10 cellular contexts compared by ENCODE assay signal in genomic region chr17:59899099-59899498, GRCh38. TPM values are rescaled to one million over a fixed set of nuclear protein-coding genes. Genes with fewer than 3 reads are reported as not detected.
DNase-seq lines count a peak whose midpoint lies in the region; ATAC-seq and TF ChIP-seq lines count a peak whose summit lies in the region.
"Had no signal": no experiment of that assay in that cellular context is flagged by ENCODE, and none has a peak within 500 bp of the region (broad histone marks: within the 10 kb centered on the region; RNA-seq: fewer than 3 reads in every experiment).

No MANE protein-coding gene starts in this region.

- ATAC-seq in mucosa of descending colon: peak; percentile 94
- ATAC-seq: activated T-helper 17 cell treated with anti-CD3 and anti-CD28 coated beads, Interleukin-2, amount 50 U/mL, for 72 hours had no signal

- no peak overlapping the region for H3K4me3 ChIP-seq in mucosa of descending colon
- H3K4me3 ChIP-seq: heart left ventricle had no signal

- TF ChIP-seq CTCF in mucosa of descending colon (IDR thresholded peaks at IDR 0.05): no peak

- no peaks in the 10 kb centered on the region for H3K9me3 ChIP-seq in mucosa of descending colon
- H3K9me3 ChIP-seq: heart left ventricle had no signal

- H3K4me1 ChIP-seq in mucosa of descending colon (ENCODE audit: low read depth): peaks cover 8% of the 10 kb centered on the region

- intact Hi-C loops in mucosa of descending colon (cut with DNase I, micrococcal nuclease): no loop called here

- DNase-seq in DMS114 treated with DMSO at 0.1 percent for 48 hours (lab: John Stamatoyannopoulos, UW; ENCODE audit: unreplicated experiment): peak; percentile 58
- no peak for DNase-seq in HEK293T (ENCODE audit: extremely low spot score)
- DNase-seq in amniotic stem cell (lab: John Stamatoyannopoulos, UW): peak; percentile 5
- no peak for DNase-seq in mucosa of descending colon
- DNase-seq in GM19238 (ENCODE audit: insufficient read length, low spot score): no peak
- no peak for DNase-seq in GM19240 (ENCODE audit: insufficient read length, low spot score)
- no peak for DNase-seq in NCI-H187 (lab: John Stamatoyannopoulos, UW)
- DNase-seq: heart left ventricle, T-helper 9 cell had no signal

- POLR2A ChIA-PET in HEK293T (lab: Yijun Ruan, JAX): no interaction called here

- H3K36me3 ChIP-seq in mucosa of descending colon (ENCODE audit: low read depth): no peaks in the 10 kb centered on the region

- CTCF ChIA-PET in HEK293T (lab: Yijun Ruan, JAX): interaction anchor here (2.9 kb wide), 1 partner anchor 15 kb away, joined by 9 read pairs; no protein-coding TSS in a partner anchor

TF ChIP-seq in HEK293T, 16 proteins besides CTCF, POLR2A, EP300 and RAD21:
- TF ChIP-seq LEF1 (IDR thresholded peaks at IDR 0.05; ENCODE audit: borderline replicate concordance) (no peak), ZNF384 (IDR thresholded peaks at IDR 0.05) (peak; percentile 62), FOXM1 (IDR thresholded peaks at IDR 0.05; ENCODE audit: borderline replicate concordance) (no peak)

RNA-seq across cellular contexts. Expression of gene RPS6KB1, which starts 6.2 kb away (rescaled TPM):
- total RNA-seq in mucosa of descending colon: 10 to 100 TPM; 27.9 to 41.7 (median 30.6) TPM

RNA-seq across cellular contexts. Expression of gene TUBD1, which starts 6.4 kb away (rescaled TPM):
- total RNA-seq in mucosa of descending colon: 10 to 100 TPM in 1 of 3 donors, 1 to 10 TPM in 2; 6.1 to 11.4 (median 6.2) TPM

Comparison
In these comparisons a context has a peak if more than half of its experiments do, and no peak if none do; other contexts are left out.
1. DNase-seq: peak in DMS114 treated with DMSO at 0.1 percent for 48 hours (single experiment) and amniotic stem cell (single experiment); none in HEK293T (single experiment), mucosa of descending colon (0 of 3), GM19238 (single experiment), GM19240 (single experiment) and NCI-H187 (0 of 2).